23 cellular contexts compared by ENCODE assay signal in the genomic region with DNA sequence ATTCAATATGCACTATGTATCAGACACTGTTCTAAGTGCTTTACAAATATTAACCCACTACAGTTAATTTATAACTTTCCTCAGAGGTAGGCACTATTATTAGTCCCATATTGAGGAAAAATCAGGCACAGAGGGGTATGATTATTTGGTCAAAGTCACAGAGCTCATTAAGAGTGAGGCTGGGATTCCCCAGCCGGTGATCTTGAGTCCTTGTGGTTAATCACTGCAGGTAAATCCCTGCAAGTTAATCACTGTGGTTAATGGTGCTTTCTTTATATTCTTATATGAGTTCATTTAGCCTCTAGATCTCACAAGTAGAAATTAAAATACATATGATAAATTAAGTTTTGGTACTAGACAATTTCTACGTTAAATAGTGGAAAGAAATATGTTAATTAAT. TPM values are rescaled to one million over a fixed set of nuclear protein-coding genes. Genes with fewer than 3 reads are reported as not detected.
"Had no signal": no experiment of that assay in that cellular context is flagged by ENCODE, and none has a peak within 500 bp of the region (broad histone marks: within the 10 kb centered on the region; RNA-seq: fewer than 3 reads in every experiment).

No MANE protein-coding gene starts in this region.

- ATAC-seq: activated CD4-positive, CD25-positive, alpha-beta regulatory T cell treated with anti-CD3 and anti-CD28 coated beads, Interleukin-2, amount 50 U/mL, for 24 hours; activated CD8-positive, alpha-beta T cell treated with anti-CD3 and anti-CD28 coated beads, Interleukin-2, amount 10 ng/mL, durations not matched to agents 7 days and 5 days; activated naive CD8-positive, alpha-beta T cell treated with anti-CD3 and anti-CD28 coated beads, Interleukin-2, amount 50 U/mL, for 24 hours; body of pancreas; Right ventricle myocardium inferior had no signal

- H3K36me3 ChIP-seq: ascending aorta, cardiac muscle cell, SJCRH30 had no signal

- H3K27me3 ChIP-seq: ascending aorta, body of pancreas, cardiac muscle cell, SJCRH30 had no signal

- H3K27ac ChIP-seq: ascending aorta, cardiac muscle cell, SJCRH30 had no signal

- H3K9me3 ChIP-seq: ascending aorta, body of pancreas, SJCRH30, SK-N-SH had no signal

- H3K9me2 ChIP-seq: SK-N-SH had no signal

- H3K4me3 ChIP-seq: ascending aorta, body of pancreas, cardiac muscle cell, SJCRH30 had no signal

- H3K9ac ChIP-seq: SK-N-SH had no signal

- H3K4me1 ChIP-seq: ascending aorta, body of pancreas, SJCRH30 had no signal

- H3K4me2 ChIP-seq: SK-N-SH had no signal

- DNase-seq: activated CD4-positive, alpha-beta T cell treated with anti-CD3 and anti-CD28 coated beads for 4 hours; activated CD4-positive, alpha-beta T cell treated with anti-CD3 and anti-CD28 coated beads, Interleukin-2, amount 50 U/mL, for 4 hours; activated CD8-positive, alpha-beta memory T cell treated with anti-CD3 and anti-CD28 coated beads, Interleukin-2, amount 50 U/mL, for 48 hours; activated CD8-positive, alpha-beta T cell treated with anti-CD3 and anti-CD28 coated beads, Interleukin-2, amount 10 ng/mL, durations not matched to agents 7 days and 5 days; activated naive CD4-positive, alpha-beta T cell; activated naive CD8-positive, alpha-beta T cell treated with anti-CD3 and anti-CD28 coated beads, Interleukin-2, amount 50 U/mL, for 24 hours; activated T-cell treated with anti-CD3 and anti-CD28 coated beads, Interleukin-2, amount 50 U/mL, for 1 hour; amniotic stem cell; body of pancreas; NCI-H1105 treated with DMSO at 0.1 percent for 48 hours; NCI-H1436 treated with DMSO at 0.1 percent for 48 hours; NCI-H187; NCI-H2081; NCI-H510A treated with DMSO at 0.1 percent for 48 hours; NCI-H69; NK-92 treated with Interleukin-12 subunit alpha and Interleukin-12 subunit beta, amount 100 ng/mL, for 24 hours; SJCRH30; SK-N-SH; T-helper 1 cell had no signal

RNA-seq across cellular contexts. Expression of gene CRYBG1, which starts 9.2 kb away (rescaled TPM):
- total RNA-seq: cardiac muscle cell, SJCRH30 had no signal
